ENCODE assay signal across 7 cellular contexts in genomic region chr7:151279868-151280267, GRCh38.
"Had no signal": no experiment of that assay in that cellular context is flagged by ENCODE, and none has a peak within 500 bp of the region (broad histone marks: within the 10 kb centered on the region; RNA-seq: fewer than 3 reads in every experiment).

No MANE protein-coding gene starts in this region.

- H3K27ac Mint-ChIP-seq: GM23338, H9, IgD-negative memory B cell had no signal

- H3K9me3 Mint-ChIP-seq: GM23338, H9 had no signal

- H3K4me3 ChIP-seq: GM23338 had no signal

- H3K27ac ChIP-seq: HL-60 had no signal

- H3K4me3 Mint-ChIP-seq: GM23338, H9 had no signal

- DNase-seq: H9, HCEC 1CT, KBM-7 had no signal

- ATAC-seq: GM23338, HepG2 had no signal

- H3K36me3 Mint-ChIP-seq: IgD-negative memory B cell had no signal
